In the genomic region with DNA sequence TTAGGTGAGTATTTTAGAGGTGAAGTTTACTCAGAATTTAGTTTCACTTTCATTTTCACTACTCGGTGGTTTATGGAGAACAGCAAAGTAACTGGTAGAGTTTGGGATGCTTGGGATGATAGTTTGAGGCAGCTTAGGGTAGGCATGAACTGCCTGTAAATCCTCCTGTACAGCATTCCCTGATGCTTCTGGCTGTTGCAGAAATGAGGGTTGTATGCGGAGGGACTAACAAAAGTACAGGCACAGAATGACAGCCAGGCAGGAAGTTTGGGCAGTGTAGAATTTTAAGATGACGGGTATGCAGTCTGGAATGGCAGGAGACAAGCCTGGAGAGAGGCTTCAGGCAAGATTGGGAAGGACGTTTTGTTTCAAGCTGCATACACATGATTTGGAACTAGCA, we compare ENCODE assay signal across 10 cellular contexts. TPM values are rescaled to one million over a fixed set of nuclear protein-coding genes. Genes with fewer than 3 reads are reported as not detected.
DNase-seq lines count a peak whose midpoint lies in the region; ATAC-seq and TF ChIP-seq lines count a peak whose summit lies in the region.
"Had no signal": no experiment of that assay in that cellular context is flagged by ENCODE, and none has a peak within 500 bp of the region (broad histone marks: within the 10 kb centered on the region; RNA-seq: fewer than 3 reads in every experiment).

No MANE protein-coding gene starts in this region.

- peaks cover 3% of the 10 kb centered on the region for H4K20me1 ChIP-seq in hepatocyte (ENCODE audit: insufficient read depth, poor library complexity, severe bottlenecking)

- H3K36me3 ChIP-seq in adipocyte (ENCODE audit: control insufficient read depth, insufficient read depth, low read length, severe bottlenecking) (peaks cover 47% of the 10 kb centered on the region), hepatocyte (replicated peaks; ENCODE audit: insufficient read depth, low read depth) (no peaks in the 10 kb centered on the region), subcutaneous abdominal adipose tissue (ENCODE audit: control insufficient read depth in 5 of 5, insufficient read depth in 5 of 5, low read length in 5 of 5) (peaks cover 8 to 41% (median 30%) of the 10 kb centered on the region in 5 donors), H7 (replicated peaks; ENCODE audit: control insufficient read depth, insufficient read depth, low read length) (peaks cover 26% of the 10 kb centered on the region)

- peak overlapping the region; percentile 48 for H3K9ac ChIP-seq in adipocyte (ENCODE audit: low read length)
- peak overlapping the region; percentile 39 to 77 (median 70) for H3K9ac ChIP-seq in subcutaneous abdominal adipose tissue (ENCODE audit: low read length in 5 of 5)

- peak overlapping the region; percentile 41 for H3K4me2 ChIP-seq in hepatocyte

- H2AFZ ChIP-seq in hepatocyte = no peak overlapping the region

- H3K79me2 ChIP-seq in hepatocyte = peaks cover 47% of the 10 kb centered on the region

- no peak for ATAC-seq in HG03571 (IDR thresholded peaks at IDR 0.05; ENCODE audit: unreplicated experiment)

- DNase-seq in DMS53 (lab: John Stamatoyannopoulos, UW) = peak; percentile 7
- no peak for DNase-seq in DMS53 treated with DMSO at 0.1 percent for 48 hours (lab: John Stamatoyannopoulos, UW; ENCODE audit: unreplicated experiment)
- DNase-seq in adipocyte (ENCODE audit: low read depth) = peak; percentile 44
- no peak for DNase-seq in hepatocyte (ENCODE audit: low spot score)
- DNase-seq in H7 = no peak
- DNase-seq in SK-N-DZ (ENCODE audit: low spot score) = no peak
- DNase-seq: NCI-H2029 treated with DMSO at 0.1 percent for 48 hours had no signal

- H3K4me1 ChIP-seq in adipocyte (ENCODE audit: control insufficient read depth, insufficient read depth, low read length) = peaks cover 17% of the 10 kb centered on the region
- peaks cover 4% of the 10 kb centered on the region for H3K4me1 ChIP-seq in hepatocyte (ENCODE audit: insufficient read depth)
- H3K4me1 ChIP-seq in subcutaneous abdominal adipose tissue (ENCODE audit: control insufficient read depth in 5 of 5, insufficient read depth in 5 of 5, low read length in 5 of 5) = peaks cover 2 to 23% (median 18%) of the 10 kb centered on the region in 5 donors

- 86% methylated on average over 4 of the region's 4 CpGs for WGBS in hepatocyte (ENCODE audit: low lambda C conversion rate, missing lambda C conversion rate)

- peak overlapping the region; percentile 0 for H3K27ac ChIP-seq in hepatocyte
- H3K27ac ChIP-seq in subcutaneous abdominal adipose tissue (ENCODE audit: low read depth, low read length) = peak overlapping the region; percentile 37
- H3K27ac ChIP-seq: 22Rv1 had no signal

- peak overlapping the region; percentile 75 for H3K4me3 ChIP-seq in adipocyte (ENCODE audit: low read length)
- H3K4me3 ChIP-seq in hepatocyte = no peak overlapping the region
- H3K4me3 ChIP-seq in subcutaneous abdominal adipose tissue (ENCODE audit: low read depth in 1 of 5, low read length in 5 of 5) = peak overlapping the region; percentile 54 to 74 (median 65)
- no peak overlapping the region for H3K4me3 ChIP-seq in H7 (ENCODE audit: insufficient read depth, low read depth, low read length)

- no peaks in the 10 kb centered on the region for H3K9me2 ChIP-seq in hepatocyte (replicated peaks; ENCODE audit: insufficient read depth)

- H3K27me3 ChIP-seq in adipocyte (replicated peaks; ENCODE audit: control insufficient read depth, insufficient read depth, low read length) (no peaks in the 10 kb centered on the region), hepatocyte (no peaks in the 10 kb centered on the region), subcutaneous abdominal adipose tissue (ENCODE audit: control insufficient read depth in 5 of 5, insufficient read depth in 4 of 5, low read length in 5 of 5) (no peaks in the 10 kb centered on the region), H7 (ENCODE audit: control insufficient read depth, insufficient read depth, low read length) (no peaks in the 10 kb centered on the region)

- TF ChIP-seq CTCF in hepatocyte (IDR thresholded peaks at IDR 0.05; ENCODE audit: poor library complexity) = no peak

- H3K9me3 ChIP-seq in adipocyte (ENCODE audit: control insufficient read depth, low read length) = no peaks in the 10 kb centered on the region
- no peaks in the 10 kb centered on the region for H3K9me3 ChIP-seq in hepatocyte (ENCODE audit: low read depth)
- H3K9me3 ChIP-seq in subcutaneous abdominal adipose tissue (ENCODE audit: control insufficient read depth in 5 of 5, low read length in 5 of 5) = no peaks in the 10 kb centered on the region

RNA-seq across cellular contexts. Expression of a gene that starts 48.0 kb away (rescaled TPM):
- total RNA-seq in hepatocyte = 48.1 and 56.0 TPM in 2 replicates
- polyA plus RNA-seq in hepatocyte = 62.4 and 62.8 TPM in 2 replicates
- total RNA-seq in H7 (2014; rRNA removed; shearing (Covaris generic)) = 37.7 and 46.8 TPM in 2 replicates
- polyA plus RNA-seq in SK-N-DZ (2014; cell fraction: cytosol; rRNA removed) = 27.2 and 31.6 TPM in 2 replicates
- polyA plus RNA-seq in SK-N-DZ (2014; cell fraction: nucleus; rRNA removed) = 15.8 and 20.8 TPM in 2 replicates

RNA-seq across cellular contexts. Expression of a gene that starts 49.9 kb away (rescaled TPM):
- 42.5 and 49.3 TPM in 2 replicates for total RNA-seq in hepatocyte
- polyA plus RNA-seq in hepatocyte = 13.7 and 16.0 TPM in 2 replicates
- 41.6 and 50.1 TPM in 2 replicates for total RNA-seq in H7 (2014; rRNA removed; shearing (Covaris generic))
- polyA plus RNA-seq in SK-N-DZ (2014; cell fraction: cytosol; rRNA removed) = 12.4 and 14.0 TPM in 2 replicates
- polyA plus RNA-seq in SK-N-DZ (2014; cell fraction: nucleus; rRNA removed) = 13.4 and 29.0 TPM in 2 replicates

Comparison
In these comparisons a context has a peak if more than half of its experiments do, and no peak if none do; other contexts are left out.
1. DNase-seq: peak in DMS53 (single experiment) and adipocyte (single experiment); none in DMS53 treated with DMSO at 0.1 percent for 48 hours (single experiment), hepatocyte (single experiment), H7 (single experiment) and SK-N-DZ (single experiment).
2. H3K4me3 ChIP-seq: peak in adipocyte (single experiment) and subcutaneous abdominal adipose tissue (5 of 5); none in hepatocyte (single experiment) and H7 (single experiment).